ENCODE assay signal across 22 cellular contexts in the genomic region with DNA sequence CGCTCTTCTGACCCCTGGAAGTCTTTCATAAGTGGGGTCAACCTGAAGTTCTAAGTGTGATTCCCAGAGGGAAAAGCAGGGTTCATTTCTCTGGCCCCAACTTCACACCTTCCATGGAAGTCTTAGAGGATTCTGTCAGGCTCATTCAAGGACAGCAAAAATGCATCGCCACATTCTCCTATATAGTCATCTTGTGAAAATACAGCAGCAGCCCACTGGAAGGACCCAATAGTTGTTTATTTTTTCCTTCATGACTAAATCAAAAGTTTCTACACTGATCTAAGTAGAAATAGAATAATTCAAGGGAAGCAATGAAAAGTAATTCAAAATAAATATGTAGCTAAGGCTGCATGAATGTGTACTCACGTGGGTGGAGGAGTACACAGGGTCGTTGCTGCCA.
"Had no signal": no experiment of that assay in that cellular context is flagged by ENCODE, and none has a peak within 500 bp of the region (broad histone marks: within the 10 kb centered on the region; RNA-seq: fewer than 3 reads in every experiment).

No MANE protein-coding gene starts in this region.

- H3K27me3 ChIP-seq: esophagus squamous epithelium, spleen, testis, transverse colon had no signal

- H3K36me3 Mint-ChIP-seq: activated naive CD4-positive, alpha-beta T cell treated with anti-CD3 and anti-CD28 coated beads, Interleukin-2, amount 50 U/mL, for 24 hours; natural killer cell had no signal

- ATAC-seq: activated naive CD8-positive, alpha-beta T cell treated with anti-CD3 and anti-CD28 coated beads, Interleukin-2, amount 50 U/mL, for 24 hours; natural killer cell; right cardiac atrium had no signal

- DNase-seq: activated CD4-positive, alpha-beta T cell treated with anti-CD3 and anti-CD28 coated beads for 4 hours; activated CD4-positive, alpha-beta T cell treated with anti-CD3 and anti-CD28 coated beads, Interleukin-2, amount 50 U/mL, for 4 hours; activated gamma-delta T cell treated with Interleukin-2 at 50 U/mL for 16 hours; activated naive CD8-positive, alpha-beta T cell treated with anti-CD3 and anti-CD28 coated beads, Interleukin-2, amount 50 U/mL, for 24 hours; caudate nucleus; cortex of kidney; esophagus squamous epithelium; foreskin melanocyte; islet precursor cell; left ventricle myocardium inferior; mesendoderm; natural killer cell; posterior cingulate gyrus; right cardiac atrium; spleen; stimulated activated CD4-positive, alpha-beta T cell treated with anti-CD3 and anti-CD28 coated beads, Interleukin-2, amount 100 ng/mL, for 48 hours; stimulated activated naive CD4-positive, alpha-beta T cell treated with Interleukin-2 at 50 U/mL for 16 hours; T-helper 9 cell; testis; transverse colon had no signal

- H3K4me3 Mint-ChIP-seq: activated naive CD4-positive, alpha-beta T cell treated with anti-CD3 and anti-CD28 coated beads, Interleukin-2, amount 50 U/mL, for 24 hours; activated naive CD8-positive, alpha-beta T cell treated with anti-CD3 and anti-CD28 coated beads, Interleukin-2, amount 50 U/mL, for 24 hours; natural killer cell had no signal

- H3K4me1 Mint-ChIP-seq: activated naive CD4-positive, alpha-beta T cell treated with anti-CD3 and anti-CD28 coated beads, Interleukin-2, amount 50 U/mL, for 24 hours; activated naive CD8-positive, alpha-beta T cell treated with anti-CD3 and anti-CD28 coated beads, Interleukin-2, amount 50 U/mL, for 24 hours; natural killer cell had no signal

- H3K9me3 Mint-ChIP-seq: activated naive CD4-positive, alpha-beta T cell treated with anti-CD3 and anti-CD28 coated beads, Interleukin-2, amount 50 U/mL, for 24 hours; activated naive CD8-positive, alpha-beta T cell treated with anti-CD3 and anti-CD28 coated beads, Interleukin-2, amount 50 U/mL, for 24 hours; natural killer cell had no signal

- H3K27me3 Mint-ChIP-seq: activated naive CD4-positive, alpha-beta T cell treated with anti-CD3 and anti-CD28 coated beads, Interleukin-2, amount 50 U/mL, for 24 hours; activated naive CD8-positive, alpha-beta T cell treated with anti-CD3 and anti-CD28 coated beads, Interleukin-2, amount 50 U/mL, for 24 hours had no signal

- H3K9me3 ChIP-seq: esophagus squamous epithelium, left ventricle myocardium inferior, spleen, testis, transverse colon had no signal

- H3K4me3 ChIP-seq: esophagus squamous epithelium, left ventricle myocardium inferior, lung, spleen, testis, transverse colon had no signal

- H3K27ac ChIP-seq: left ventricle myocardium inferior, spleen, testis had no signal

- H3K36me3 ChIP-seq: esophagus squamous epithelium, left ventricle myocardium inferior, spleen, transverse colon had no signal

- H3K27ac Mint-ChIP-seq: activated naive CD4-positive, alpha-beta T cell treated with anti-CD3 and anti-CD28 coated beads, Interleukin-2, amount 50 U/mL, for 24 hours; activated naive CD8-positive, alpha-beta T cell treated with anti-CD3 and anti-CD28 coated beads, Interleukin-2, amount 50 U/mL, for 24 hours; natural killer cell had no signal
